ENCODE assay signal across 8 cellular contexts in the genomic region with DNA sequence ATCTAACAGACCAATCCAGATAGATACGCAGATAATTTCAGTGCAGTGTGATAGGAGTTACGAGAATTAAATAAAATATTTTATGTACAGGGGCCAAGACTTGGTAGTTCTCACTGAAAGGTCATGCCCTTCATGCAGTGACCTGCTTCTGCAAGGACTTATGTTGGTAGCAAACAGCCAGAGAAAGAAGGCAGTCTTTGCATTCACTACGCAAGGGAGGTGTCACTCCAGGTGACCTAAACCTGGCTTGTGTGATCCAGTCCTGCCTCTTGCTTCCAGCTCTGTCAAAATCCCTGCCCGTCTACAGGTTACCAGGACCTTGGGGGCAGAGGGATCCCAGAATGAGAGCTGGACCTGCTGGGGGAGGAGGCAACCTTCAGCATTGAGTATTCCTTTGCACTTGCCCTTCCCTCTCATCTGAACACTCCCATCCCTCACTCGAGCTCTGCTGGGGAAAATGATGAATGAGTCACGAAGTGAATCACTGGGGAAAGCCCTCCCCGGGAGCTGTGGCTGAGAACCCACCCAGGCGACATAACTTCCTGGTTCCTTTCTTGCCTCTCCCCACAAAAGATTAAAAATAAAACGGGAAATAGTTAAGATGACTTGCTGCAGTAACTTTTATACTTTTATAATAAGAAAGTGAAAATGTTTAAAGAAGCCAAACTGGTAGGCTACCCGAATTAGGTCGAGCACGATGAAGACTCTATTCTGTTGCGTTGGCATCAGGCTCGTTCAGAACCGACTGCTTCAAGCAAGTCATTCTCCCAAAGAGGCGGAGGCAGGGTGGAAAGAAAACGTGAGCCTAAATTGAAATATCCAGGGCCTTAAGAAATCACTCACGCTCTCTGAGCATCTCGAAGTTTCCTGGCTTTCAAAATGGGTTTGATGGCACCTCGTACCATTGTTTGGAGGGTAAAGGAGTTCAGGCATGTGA.
DNase-seq lines count a peak whose midpoint lies in the region; ATAC-seq and TF ChIP-seq lines count a peak whose summit lies in the region.

No MANE protein-coding gene starts in this region.

- peak overlapping the region; percentile 53 for H3K4me2 ChIP-seq in fibroblast of lung (ENCODE audit: extremely low read depth, insufficient read depth, low read length)

- H3K27me3 ChIP-seq in fibroblast of lung (ENCODE audit: control insufficient read depth, insufficient read depth, low read length), result no peaks in the 10 kb centered on the region

- peak overlapping the region; percentile 48 for H2AFZ ChIP-seq in fibroblast of lung (ENCODE audit: low read length)

- no peak for TF ChIP-seq CTCF in fibroblast of lung (conservative IDR thresholded peaks at IDR 0.05 in 1 of 2, IDR thresholded peaks at IDR 0.05 in 1 of 2; ENCODE audit: low read depth in 1 of 2, low read length in 2 of 2)

- intact Hi-C loops in sciatic nerve (cut with DNase I), result loop anchor here (10.0 kb wide), 1 partner anchor 215 kb away; a partner anchor contains a TSS

- ATAC-seq in GM19438 (IDR thresholded peaks at IDR 0.05; ENCODE audit: low read depth, unreplicated experiment) (peak; percentile 47), sciatic nerve (peak; percentile 76)

- H3K9ac ChIP-seq in fibroblast of lung (ENCODE audit: insufficient read depth, low read length), result no peak overlapping the region

- peaks cover 7% of the 10 kb centered on the region for H3K4me1 ChIP-seq in fibroblast of lung (ENCODE audit: control insufficient read depth, extremely low read depth, insufficient read depth, low read length)

- H3K79me2 ChIP-seq in fibroblast of lung (ENCODE audit: control insufficient read depth, insufficient read depth, low read length), result no peaks in the 10 kb centered on the region

- H4K20me1 ChIP-seq in fibroblast of lung (ENCODE audit: control insufficient read depth, extremely low read depth, insufficient read depth, low read length), result no peaks in the 10 kb centered on the region

- peak overlapping the region in 3 of 4 experiments; percentile 5 to 35 (median 6) for H3K4me3 ChIP-seq in fibroblast of lung (replicated peaks in 1 of 4; ENCODE audit: control extremely low read depth in 1 of 4, insufficient read depth in 1 of 4, low read depth in 3 of 4, low read length in 4 of 4)

- DNase-seq in HT1080 (ENCODE audit: low read depth), result peak; percentile 93
- DNase-seq in activated CD8-positive, alpha-beta memory T cell treated with anti-CD3 and anti-CD28 coated beads for 24 hours, result peak; percentile 79
- peak; percentile 57 to 87 for DNase-seq in fibroblast of lung (ENCODE audit: low read depth in 2 of 2)
- no peak for DNase-seq in sciatic nerve (ENCODE audit: low spot score)
- DNase-seq in NAMALWA (ENCODE audit: low spot score), result no peak
- no peak for DNase-seq in HUDEP-2 (lab: John Stamatoyannopoulos, UW; ENCODE audit: unreplicated experiment in 76 of 76)
- DNase-seq in GM19238 (ENCODE audit: insufficient read length, low spot score), result no peak

- H3K36me3 ChIP-seq in fibroblast of lung (ENCODE audit: control insufficient read depth, insufficient read depth, low read length), result no peaks in the 10 kb centered on the region

- no peaks in the 10 kb centered on the region for H3K9me3 ChIP-seq in fibroblast of lung (ENCODE audit: control insufficient read depth, insufficient read depth, low read depth, low read length)

- H3K27ac ChIP-seq in fibroblast of lung (ENCODE audit: insufficient read depth, low read length), result peak overlapping the region; percentile 22

Comparison
In these comparisons a context has a peak if more than half of its experiments do, and no peak if none do; other contexts are left out.
1. DNase-seq: peak in HT1080 (single experiment), activated CD8-positive, alpha-beta memory T cell treated with anti-CD3 and anti-CD28 coated beads for 24 hours (single experiment) and fibroblast of lung (2 of 2); none in sciatic nerve (single experiment), NAMALWA (single experiment), HUDEP-2 (0 of 76) and GM19238 (single experiment).